In the genomic region with DNA sequence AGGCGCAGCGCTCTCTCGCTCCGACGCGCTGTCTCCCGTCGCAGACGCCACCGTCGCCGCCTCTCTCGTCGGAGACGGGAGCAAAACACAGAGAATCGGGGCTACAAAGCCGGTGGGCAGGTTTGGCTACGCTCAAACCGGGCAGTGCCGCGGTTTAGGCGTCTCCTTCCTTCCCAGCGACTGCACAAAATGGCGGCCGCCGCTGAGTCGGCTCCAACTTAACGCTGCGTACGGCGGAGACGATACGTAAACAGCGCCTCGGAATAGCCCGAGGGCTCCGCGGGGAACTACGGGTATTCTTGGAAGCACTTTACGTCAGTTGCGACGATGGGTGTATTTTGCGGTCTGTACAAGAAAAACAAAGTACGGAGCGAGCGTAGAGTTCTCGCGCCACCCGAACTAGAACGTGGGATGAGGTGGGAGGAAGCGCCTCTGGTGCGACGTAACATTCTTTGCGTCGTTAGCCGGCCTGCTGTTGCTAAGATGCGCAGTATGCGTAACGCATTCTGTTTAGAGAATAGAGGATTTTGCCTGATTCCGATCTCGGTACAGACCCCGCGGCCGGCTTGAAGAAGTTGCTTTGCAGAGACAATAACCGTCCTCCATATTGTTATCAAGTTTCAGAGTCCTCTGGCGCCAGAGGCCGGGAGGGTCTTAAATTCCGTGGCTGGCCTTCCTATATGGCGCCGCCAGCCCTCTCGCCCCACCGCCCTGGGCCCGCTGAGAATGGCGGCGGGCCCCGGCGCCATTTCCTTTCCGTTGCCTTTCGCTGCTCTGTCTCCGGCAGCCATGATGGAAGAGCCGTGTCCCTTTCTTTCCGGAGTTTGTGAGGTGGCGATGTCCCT, we compare ENCODE assay signal across 8 cellular contexts. TPM values are rescaled to one million over a fixed set of nuclear protein-coding genes. Genes with fewer than 3 reads are reported as not detected.
DNase-seq lines count a peak whose midpoint lies in the region; TF ChIP-seq lines count a peak whose summit lies in the region.

Gene DDX17, minus strand, starts transcription at position 194 of the 845 bp plus-strand sequence.

- H3K14ac ChIP-seq in H9 (ENCODE audit: insufficient read depth, low read length): peak within 1 kb of the TSS; percentile 100

- H2BK12ac ChIP-seq in H9 (ENCODE audit: insufficient read length, low read depth, low read length): peak within 1 kb of the TSS; percentile 98

- DNase-seq in ELR (ENCODE audit: low read depth): peak; percentile 95
- DNase-seq in H9: peak; percentile 94
- peak; percentile 88 for DNase-seq in MG63
- peak; percentile 93 for DNase-seq in SHP77 treated with DMSO at 0.1 percent for 48 hours (lab: John Stamatoyannopoulos, UW)
- DNase-seq in activated effector memory CD4-positive, alpha-beta T cell treated with anti-CD3 and anti-CD28 coated beads, Interleukin-2, amount 50 U/mL, for 16 hours: peak; percentile 97
- peak; percentile 99 for DNase-seq in fibroblast of the aortic adventitia (ENCODE audit: low read depth)

- H3T11ph ChIP-seq in H9 (ENCODE audit: low read length): peak within 1 kb of the TSS; percentile 99

- H2BK15ac ChIP-seq in H9 (ENCODE audit: low read depth, low read length): no peak within 1 kb of the TSS; the same call in 1 of the 2 replicates

- H3K4me3 Mint-ChIP-seq in H9: peak within 1 kb of the TSS; percentile 97 to 98
- peak within 1 kb of the TSS; percentile 100 for H3K4me3 Mint-ChIP-seq in nephron
- H3K4me3 Mint-ChIP-seq in stimulated activated naive CD8-positive, alpha-beta T cell treated with anti-CD3 and anti-CD28 coated beads, Interleukin-15, Interleukin-2, amounts not matched to agents 100 ng/mL and 50 ng/mL, for 24 hours: peak within 1 kb of the TSS; percentile 98

- H3K9me3 ChIP-seq in H9 (ENCODE audit: control insufficient read depth, low read depth, low read length) (no peaks in the 10 kb centered on the region), MG63 (no peaks in the 10 kb centered on the region)

- peak within 1 kb of the TSS; percentile 100 for H3K27ac Mint-ChIP-seq in H9
- peak within 1 kb of the TSS; percentile 100 for H3K27ac Mint-ChIP-seq in nephron
- H3K27ac Mint-ChIP-seq in stimulated activated naive CD8-positive, alpha-beta T cell treated with anti-CD3 and anti-CD28 coated beads, Interleukin-15, Interleukin-2, amounts not matched to agents 100 ng/mL and 50 ng/mL, for 24 hours: peak within 1 kb of the TSS; percentile 100

- peaks cover 29 to 40% of the 10 kb centered on the region in 2 experiments for H3K4me1 Mint-ChIP-seq in H9
- peaks cover 48% of the 10 kb centered on the region for H3K4me1 Mint-ChIP-seq in nephron
- peaks cover 51% of the 10 kb centered on the region for H3K4me1 Mint-ChIP-seq in stimulated activated naive CD8-positive, alpha-beta T cell treated with anti-CD3 and anti-CD28 coated beads, Interleukin-15, Interleukin-2, amounts not matched to agents 100 ng/mL and 50 ng/mL, for 24 hours (ENCODE audit: low read depth)

- peak within 1 kb of the TSS; percentile 77 for H2AK5ac ChIP-seq in H9 (ENCODE audit: insufficient read length, low read length)

- peak within 1 kb of the TSS; percentile 97 for H4K91ac ChIP-seq in H9 (ENCODE audit: insufficient read length, low read depth, low read length)

- H3K4ac ChIP-seq in H9 (ENCODE audit: low read depth, low read length): peak within 1 kb of the TSS; percentile 94

- H3K9ac ChIP-seq in H9 (ENCODE audit: extremely low read depth, insufficient read length, low read length): peak within 1 kb of the TSS; percentile 99

- H3K27me3 ChIP-seq in H9 (ENCODE audit: insufficient read depth, low read length) (no peaks in the 10 kb centered on the region), MG63 (no peaks in the 10 kb centered on the region)

- H2BK120ac ChIP-seq in H9 (ENCODE audit: low read depth, low read length, poor library complexity, severe bottlenecking): peak within 1 kb of the TSS; percentile 98

- H3K18ac ChIP-seq in H9 (ENCODE audit: insufficient read length, low read depth, low read length): peak within 1 kb of the TSS; percentile 100

- peak within 1 kb of the TSS; percentile 95 for H3K56ac ChIP-seq in H9 (ENCODE audit: insufficient read length, low read depth, low read length)

- no peaks in the 10 kb centered on the region for H3K79me1 ChIP-seq in H9 (ENCODE audit: insufficient read depth, low read depth, low read length, poor library complexity, severe bottlenecking)

- H3K4me2 ChIP-seq in H9 (ENCODE audit: insufficient read depth, insufficient read length, low read length): peak within 1 kb of the TSS; percentile 92

- peak within 1 kb of the TSS; percentile 93 for H3K23ac ChIP-seq in H9 (ENCODE audit: insufficient read length, low read depth, low read length)

- H2BK5ac ChIP-seq in H9 (ENCODE audit: insufficient read length, low read length): peak within 1 kb of the TSS; percentile 90

- H3K23me2 ChIP-seq in H9 (ENCODE audit: insufficient read length, low read depth, low read length, poor library complexity, severe bottlenecking): peaks cover 7% of the 10 kb centered on the region

- no peaks in the 10 kb centered on the region; the same call in 1 of the 2 replicates for H3K27me3 Mint-ChIP-seq in H9 (ENCODE audit: low read depth)
- no peaks in the 10 kb centered on the region for H3K27me3 Mint-ChIP-seq in nephron (ENCODE audit: low read depth)
- no peaks in the 10 kb centered on the region for H3K27me3 Mint-ChIP-seq in stimulated activated naive CD8-positive, alpha-beta T cell treated with anti-CD3 and anti-CD28 coated beads, Interleukin-15, Interleukin-2, amounts not matched to agents 100 ng/mL and 50 ng/mL, for 24 hours

- H3K36me3 Mint-ChIP-seq in H9 (ENCODE audit: insufficient read depth in 1 of 3, low read depth in 3 of 3): peaks cover 29 to 43% (median 41%) of the 10 kb centered on the region in 3 experiments
- peaks cover 43% of the 10 kb centered on the region for H3K36me3 Mint-ChIP-seq in nephron (ENCODE audit: low read depth)
- H3K36me3 Mint-ChIP-seq in stimulated activated naive CD8-positive, alpha-beta T cell treated with anti-CD3 and anti-CD28 coated beads, Interleukin-15, Interleukin-2, amounts not matched to agents 100 ng/mL and 50 ng/mL, for 24 hours (ENCODE audit: low read depth): peaks cover 43% of the 10 kb centered on the region

- no peak within 1 kb of the TSS for H2AFZ ChIP-seq in H9 (ENCODE audit: low read length)

- H3K9me3 Mint-ChIP-seq in H9 (peaks cover 0 to 8% of the 10 kb centered on the region in 2 experiments; a peak in 3 of 5 replicates), nephron (no peaks in the 10 kb centered on the region)
- no peaks in the 10 kb centered on the region for H3K9me3 Mint-ChIP-seq in stimulated activated naive CD8-positive, alpha-beta T cell treated with anti-CD3 and anti-CD28 coated beads, Interleukin-15, Interleukin-2, amounts not matched to agents 100 ng/mL and 50 ng/mL, for 24 hours

- H2BK20ac ChIP-seq in H9 (ENCODE audit: low read depth, low read length, poor library complexity, severe bottlenecking): no peak within 1 kb of the TSS

- H4K20me1 ChIP-seq in H9 (ENCODE audit: control insufficient read depth, insufficient read depth, insufficient read length): no peaks in the 10 kb centered on the region

- no peak for TF ChIP-seq CTCF in H9 (conservative IDR thresholded peaks at IDR 0.05)
- no peak for TF ChIP-seq CTCF in fibroblast of the aortic adventitia (IDR thresholded peaks at IDR 0.05; ENCODE audit: insufficient read depth, low read length)
- TF ChIP-seq CTCF in nephron (IDR thresholded peaks at IDR 0.05; ENCODE audit: unreplicated experiment in 3 of 3): no peak

- peak within 1 kb of the TSS; percentile 99 for H4K5ac ChIP-seq in H9 (ENCODE audit: insufficient read length, low read depth, low read length)

- peak within 1 kb of the TSS; percentile 98 for H3K27ac ChIP-seq in H9 (ENCODE audit: insufficient read length, low read depth, low read length)

- H3K4me3 ChIP-seq in MG63: peak within 1 kb of the TSS; percentile 100
- H3K4me3 ChIP-seq in fibroblast of the aortic adventitia (ENCODE audit: low read depth, low read length): peak within 1 kb of the TSS; percentile 89

- H3K79me2 ChIP-seq in H9 (ENCODE audit: insufficient read depth, low read length): peaks cover 35% of the 10 kb centered on the region; the same call in 1 of the 2 replicates

- no peaks in the 10 kb centered on the region; the same call in 1 of the 2 replicates for H3K4me1 ChIP-seq in H9 (ENCODE audit: insufficient read depth, low read length)

- no CpG with 5 or more reads among the region's 83 CpGs for WGBS in H9 (ENCODE audit: extremely low coverage, insufficient read length, low lambda C conversion rate)

- H3K36me3 ChIP-seq in MG63: peaks cover 44% of the 10 kb centered on the region

- H4K8ac ChIP-seq in H9 (replicated peaks; ENCODE audit: insufficient read length, low read depth, low read length): no peak within 1 kb of the TSS

RNA-seq across cellular contexts. Expression of gene DDX17, which starts in this region (rescaled TPM):
- 529 and 538 TPM in 2 replicates for total RNA-seq in H9 (2021)
- total RNA-seq in MG63 (2014; rRNA removed; shearing (Covaris generic); ENCODE audit: low replicate concordance): 246 and 311 TPM in 2 replicates
- total RNA-seq in fibroblast of the aortic adventitia (ENCODE audit: low replicate concordance): 322 and 701 TPM in 2 replicates

Comparison
In these comparisons a context has a peak if more than half of its experiments do, and no peak if none do; other contexts are left out.
1. Peak in every context shown above with its lines: DNase-seq, H3K4me3 ChIP-seq and H3K27ac ChIP-seq.